ENCODE assay signal across 18 cellular contexts in the genomic region with DNA sequence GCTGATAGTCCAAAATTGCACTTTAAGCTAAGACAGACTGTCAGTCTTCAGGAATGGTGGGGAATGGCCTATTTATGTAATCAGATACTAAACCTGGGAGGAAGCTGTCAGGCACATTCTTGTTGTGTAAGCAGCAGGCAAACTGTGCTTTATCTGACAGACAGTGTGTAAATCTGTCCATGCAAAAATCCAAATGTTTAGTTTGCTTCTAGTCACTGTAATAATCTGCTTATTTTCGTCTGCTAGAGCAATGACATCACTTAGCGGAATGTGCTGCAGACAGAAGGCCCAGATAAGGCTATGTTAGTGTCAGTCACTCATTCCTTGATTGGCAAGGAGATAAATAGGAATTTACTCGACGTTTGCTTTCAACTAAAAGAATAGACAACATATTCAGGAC.
DNase-seq lines count a peak whose midpoint lies in the region; ATAC-seq and TF ChIP-seq lines count a peak whose summit lies in the region.
"Had no signal": no experiment of that assay in that cellular context is flagged by ENCODE, and none has a peak within 500 bp of the region (broad histone marks: within the 10 kb centered on the region; RNA-seq: fewer than 3 reads in every experiment).

No MANE protein-coding gene starts in this region.

- H2BK15ac ChIP-seq in mesendoderm (replicated peaks; ENCODE audit: low read depth), result no peak overlapping the region

- H3K79me2 ChIP-seq in fibroblast of lung (ENCODE audit: control insufficient read depth, insufficient read depth, low read length) (no peaks in the 10 kb centered on the region), mesendoderm (ENCODE audit: control insufficient read depth, insufficient read depth, low read length) (no peaks in the 10 kb centered on the region)

- no peak overlapping the region for H2AK5ac ChIP-seq in mesendoderm (ENCODE audit: low read length)

- no peak for ATAC-seq in upper lobe of left lung (ENCODE audit: low FRiP score in 2 of 2)
- ATAC-seq: esophagus mucosa, HCT116 had no signal

- no peak for TF ChIP-seq CTCF in AG10803 (conservative IDR thresholded peaks at IDR 0.05; ENCODE audit: low read length)
- no peak for TF ChIP-seq CTCF in fibroblast of lung (conservative IDR thresholded peaks at IDR 0.05 in 1 of 2, IDR thresholded peaks at IDR 0.05 in 1 of 2; ENCODE audit: low read depth in 1 of 2, low read length in 2 of 2)
- no peak for TF ChIP-seq CTCF in upper lobe of left lung (IDR thresholded peaks at IDR 0.05)

- no peak overlapping the region for H3K56ac ChIP-seq in mesendoderm (ENCODE audit: low read length)

- no peak overlapping the region for H3K18ac ChIP-seq in mesendoderm (ENCODE audit: low read length)

- WGBS in mesendoderm (ENCODE audit: extremely low coverage, insufficient coverage, low lambda C conversion rate), result no CpG with 5 or more reads among the region's 4 CpGs
- WGBS in upper lobe of left lung, 2 donors, result 60 to 61% methylated on average over 4 of the region's 4 CpGs

- H3K9me3 ChIP-seq in fibroblast of lung (ENCODE audit: control insufficient read depth, insufficient read depth, low read depth, low read length) (no peaks in the 10 kb centered on the region), upper lobe of left lung (no peaks in the 10 kb centered on the region)
- H3K9me3 ChIP-seq: MG63, SJSA1 had no signal

- H3K4me1 ChIP-seq in fibroblast of lung (ENCODE audit: control insufficient read depth, extremely low read depth, insufficient read depth, low read length), result no peaks in the 10 kb centered on the region
- H3K4me1 ChIP-seq in mesendoderm (ENCODE audit: control insufficient read depth, low read depth, low read length), result no peaks in the 10 kb centered on the region
- peaks cover 0 to 4% (median 0%) of the 10 kb centered on the region in 4 donors for H3K4me1 ChIP-seq in upper lobe of left lung
- H3K4me1 ChIP-seq: SJSA1 had no signal

- H2AFZ ChIP-seq in fibroblast of lung (ENCODE audit: low read length), result no peak overlapping the region

- H3K4me3 ChIP-seq in AG10803 (ENCODE audit: low read length), result no peak overlapping the region
- H3K4me3 ChIP-seq in fibroblast of lung (replicated peaks in 1 of 4; ENCODE audit: control extremely low read depth in 1 of 4, insufficient read depth in 1 of 4, low read depth in 3 of 4, low read length in 4 of 4), result no peak overlapping the region
- no peak overlapping the region for H3K4me3 ChIP-seq in mesendoderm (ENCODE audit: low read length)
- no peak overlapping the region for H3K4me3 ChIP-seq in upper lobe of left lung
- H3K4me3 ChIP-seq: MG63, SJSA1 had no signal

- no peak overlapping the region for H2BK5ac ChIP-seq in mesendoderm (ENCODE audit: low read length)

- no peaks in the 10 kb centered on the region for H4K20me1 ChIP-seq in fibroblast of lung (ENCODE audit: control insufficient read depth, extremely low read depth, insufficient read depth, low read length)

- DNase-seq in AG10803 (ENCODE audit: low read depth) (peak; percentile 1), NCI-H524 treated with DMSO at 0.1 percent for 48 hours (lab: John Stamatoyannopoulos, UW) (peak; percentile 2), fibroblast of lung (ENCODE audit: low read depth in 2 of 2) (peak; percentile 18 to 40), mesendoderm (peak; percentile 50), COLO668 (lab: John Stamatoyannopoulos, UW; ENCODE audit: unreplicated experiment) (no peak), upper lobe of left lung (no peak), NCI-H187 treated with DMSO at 0.1 percent for 48 hours (lab: John Stamatoyannopoulos, UW) (no peak)
- DNase-seq in stimulated activated CD4-positive, alpha-beta T cell treated with anti-CD3 and anti-CD28 coated beads, Interleukin-2, amount 100 ng/mL, for 48 hours, result no peak
- DNase-seq: activated CD4-positive, alpha-beta T cell treated with anti-CD3 and anti-CD28 coated beads for 48 hours; activated naive CD4-positive, alpha-beta T cell treated with anti-CD3 and anti-CD28 coated beads for 36 hours; activated T-cell treated with anti-CD3 and anti-CD28 coated beads for 4 hours; kidney; MG63; NCI-H446; T-helper 9 cell had no signal

- H3K36me3 ChIP-seq in fibroblast of lung (ENCODE audit: control insufficient read depth, insufficient read depth, low read length) (no peaks in the 10 kb centered on the region), mesendoderm (ENCODE audit: control insufficient read depth, insufficient read depth, low read length) (no peaks in the 10 kb centered on the region), upper lobe of left lung (no peaks in the 10 kb centered on the region)
- H3K36me3 ChIP-seq: MG63, SJSA1 had no signal

- H2BK120ac ChIP-seq in mesendoderm (ENCODE audit: low read depth, low read length), result no peak overlapping the region

- H3K4ac ChIP-seq in mesendoderm (ENCODE audit: low read depth, low read length), result no peak overlapping the region

- no peak for TF ChIP-seq POLR2A in upper lobe of left lung (IDR thresholded peaks at IDR 0.05)

- no peak overlapping the region for H4K8ac ChIP-seq in mesendoderm (ENCODE audit: low read depth, low read length)

- no peak overlapping the region for H3K4me2 ChIP-seq in fibroblast of lung (ENCODE audit: extremely low read depth, insufficient read depth, low read length)
- no peak overlapping the region for H3K4me2 ChIP-seq in mesendoderm (ENCODE audit: low read length)

- H3K9ac ChIP-seq in fibroblast of lung (ENCODE audit: insufficient read depth, low read length), result no peak overlapping the region
- no peak overlapping the region for H3K9ac ChIP-seq in mesendoderm (ENCODE audit: low read length)

- H3K79me1 ChIP-seq in mesendoderm (ENCODE audit: low read length), result no peaks in the 10 kb centered on the region

- TF ChIP-seq EP300 in upper lobe of left lung (IDR thresholded peaks at IDR 0.05), result peak in 2 of 4 donors; percentile 34 to 58

- H4K5ac ChIP-seq in mesendoderm (ENCODE audit: low read length), result no peak overlapping the region

- H3K23ac ChIP-seq in mesendoderm (ENCODE audit: low read length), result no peak overlapping the region

- H3K27ac ChIP-seq in fibroblast of lung (ENCODE audit: insufficient read depth, low read length) (no peak overlapping the region), mesendoderm (ENCODE audit: low read depth, low read length) (no peak overlapping the region), upper lobe of left lung (no peak overlapping the region)
- H3K27ac ChIP-seq: SJSA1 had no signal

- H3K27me3 ChIP-seq in fibroblast of lung (ENCODE audit: control insufficient read depth, insufficient read depth, low read length) (no peaks in the 10 kb centered on the region), mesendoderm (ENCODE audit: insufficient read depth, low read length, poor library complexity) (no peaks in the 10 kb centered on the region), upper lobe of left lung (no peaks in the 10 kb centered on the region)
- H3K27me3 ChIP-seq: MG63, SJSA1 had no signal

Comparison
In these comparisons a context has a peak if more than half of its experiments do, and no peak if none do; other contexts are left out.
1. DNase-seq: peak in AG10803 (single experiment), NCI-H524 treated with DMSO at 0.1 percent for 48 hours (single experiment), fibroblast of lung (2 of 2) and mesendoderm (single experiment); none in COLO668 (single experiment), upper lobe of left lung (0 of 2), stimulated activated CD4-positive, alpha-beta T cell treated with anti-CD3 and anti-CD28 coated beads, Interleukin-2, amount 100 ng/mL, for 48 hours (0 of 2) and NCI-H187 treated with DMSO at 0.1 percent for 48 hours (single experiment).